ENCODE assay signal across 9 cellular contexts in genomic region chr7:131370523-131370968, GRCh38. TPM values are rescaled to one million over a fixed set of nuclear protein-coding genes. Genes with fewer than 3 reads are reported as not detected.
A peak's percentile ranks its signal among the peaks of the same experiment; 100 is the strongest.
DNase-seq lines count a peak whose midpoint lies in the region; ATAC-seq and TF ChIP-seq lines count a peak whose summit lies in the region.
"Had no signal": no experiment of that assay in that cellular context is flagged by ENCODE, and none has a peak within 500 bp of the region (broad histone marks: within the 10 kb centered on the region; RNA-seq: fewer than 3 reads in every experiment).

No MANE protein-coding gene starts in this region.

- in situ Hi-C loops in SK-MEL-5 (cut with HindIII; ENCODE audit: low pct_unique_long_range_greater_than_20kb, low sequenced_read_pairs) = no loop called here

- intact Hi-C loops in posterior cingulate gyrus (cut with DNase I) = no loop called here
- intact Hi-C loops in left lung (cut with DNase I) = no loop called here

- no peak overlapping the region for H3K27ac ChIP-seq in left lung
- H3K27ac ChIP-seq: skin epidermis had no signal

- no peak for TF ChIP-seq CTCF in left lung (IDR thresholded peaks at IDR 0.05)

- DNase-seq in SK-MEL-5 (ENCODE audit: low read depth, low spot score) (peak; percentile 8), foreskin melanocyte (peak; percentile 15), posterior cingulate gyrus (no peak), ureter (ENCODE audit: low spot score) (no peak), left lung (no peak), NCI-H1092 (lab: John Stamatoyannopoulos, UW) (no peak)

- H3K4me3 ChIP-seq in left lung = no peak overlapping the region
- H3K4me3 ChIP-seq: skin epidermis had no signal

- H3K27me3 ChIP-seq in left lung = no peaks in the 10 kb centered on the region

- no peaks in the 10 kb centered on the region for H3K36me3 ChIP-seq in left lung

- H3K4me1 ChIP-seq in left lung = peaks cover 0 to 64% of the 10 kb centered on the region in 2 donors

- no peaks in the 10 kb centered on the region for H3K9me3 ChIP-seq in left lung

- ATAC-seq in GM18517 (IDR thresholded peaks at IDR 0.05; ENCODE audit: unreplicated experiment) (peak; percentile 85), HG02798 (IDR thresholded peaks at IDR 0.05; ENCODE audit: poor library complexity, unreplicated experiment) (peak; percentile 74), left lung (no peak)

RNA-seq across cellular contexts. Expression of gene MKLN1, which starts 42.9 kb away (rescaled TPM):
- total RNA-seq in SK-MEL-5 (2014; rRNA removed; shearing (Covaris generic)) = 55.6 and 58.4 TPM in 2 replicates
- polyA plus RNA-seq in SK-MEL-5 (2015; cell fraction: cytosol; rRNA removed) = 34.9 and 42.3 TPM in 2 replicates
- polyA plus RNA-seq in SK-MEL-5 (2015; cell fraction: nucleus; rRNA removed) = 42.8 and 56.0 TPM in 2 replicates
- 99.6 TPM for total RNA-seq in ureter
- total RNA-seq in left lung = 10 to 100 TPM; 43.9 to 49.0 TPM

Comparison
In these comparisons a context has a peak if more than half of its experiments do, and no peak if none do; other contexts are left out.
1. DNase-seq: peak in SK-MEL-5 (single experiment) and foreskin melanocyte (single experiment); none in posterior cingulate gyrus (0 of 10), ureter (single experiment), left lung (0 of 2) and NCI-H1092 (single experiment).